ENCODE assay signal across 26 cellular contexts in the genomic region with DNA sequence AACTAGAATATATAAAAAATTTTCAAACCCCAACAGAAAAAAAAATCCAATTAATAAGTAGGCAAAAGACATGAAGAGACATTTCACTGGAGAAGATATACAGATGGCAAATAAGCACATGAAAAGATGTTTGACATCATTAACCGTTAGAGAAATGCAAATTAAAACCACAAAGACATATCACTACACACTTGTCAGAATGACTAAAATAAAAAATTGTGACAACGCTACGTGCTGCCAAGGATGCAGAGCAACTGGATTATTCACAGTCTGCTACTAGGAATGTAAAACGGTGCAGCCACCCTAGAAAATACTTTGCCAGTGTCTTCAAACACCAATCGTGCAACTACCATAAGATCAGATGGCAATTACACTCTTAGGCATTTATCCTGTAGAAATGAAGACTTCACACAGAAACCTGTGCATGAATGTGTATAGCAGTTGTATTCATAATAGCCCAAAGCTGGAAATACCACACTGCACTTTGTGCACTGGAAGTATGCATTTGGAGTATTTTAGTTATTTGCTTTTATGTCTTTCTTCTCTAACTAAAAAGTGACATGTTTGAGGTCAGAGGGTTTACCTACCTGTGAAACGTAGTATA.
DNase-seq lines count a peak whose midpoint lies in the region; ATAC-seq and TF ChIP-seq lines count a peak whose summit lies in the region.
"Had no signal": no experiment of that assay in that cellular context is flagged by ENCODE, and none has a peak within 500 bp of the region (broad histone marks: within the 10 kb centered on the region; RNA-seq: fewer than 3 reads in every experiment).

No MANE protein-coding gene starts in this region.

- no peak for TF ChIP-seq CTCF in DOHH2 (IDR thresholded peaks at IDR 0.05; ENCODE audit: low read depth, low read length, poor library complexity, severe bottlenecking)
- no peak for TF ChIP-seq CTCF in PC-3 (conservative IDR thresholded peaks at IDR 0.05; ENCODE audit: low read depth, low read length)
- no peak for TF ChIP-seq CTCF in fibroblast of mammary gland (conservative IDR thresholded peaks at IDR 0.05; ENCODE audit: control insufficient read depth, insufficient read depth, low read depth, low read length)
- TF ChIP-seq CTCF in lower lobe of right lung (IDR thresholded peaks at IDR 0.05) = no peak

- H3K27ac ChIP-seq in DOHH2 (ENCODE audit: low read depth, low read length) (peak overlapping the region; percentile 26), PC-3 (ENCODE audit: low read length) (peak overlapping the region; percentile 85), lower lobe of right lung (no peak overlapping the region)
- H3K27ac ChIP-seq: C4-2B, dorsolateral prefrontal cortex, suprapubic skin, upper lobe of right lung had no signal

- CTCF ChIA-PET in PC-3 (lab: Charles Lee) = no interaction called here

- ATAC-seq in HG03439 (IDR thresholded peaks at IDR 0.05; ENCODE audit: unreplicated experiment) (peak; percentile 66), PC-3 (peak; percentile 63), HG03280 (IDR thresholded peaks at IDR 0.05; ENCODE audit: unreplicated experiment) (no peak), lower lobe of right lung (no peak), HG02759 (IDR thresholded peaks at IDR 0.05; ENCODE audit: unreplicated experiment) (no peak)
- ATAC-seq: activated naive CD8-positive, alpha-beta T cell treated with anti-CD3 and anti-CD28 coated beads, Interleukin-2, amount 50 U/mL, for 24 hours; left ventricle myocardium superior; naive thymus-derived CD8-positive, alpha-beta T cell; T-helper 17 cell; upper lobe of right lung had no signal

- H4K20me1 ChIP-seq in DOHH2 (ENCODE audit: control insufficient read depth, insufficient read depth, low read depth, low read length) = no peaks in the 10 kb centered on the region
- H4K20me1 ChIP-seq in PC-3 (ENCODE audit: low read length) = no peaks in the 10 kb centered on the region

- H3F3A ChIP-seq in DOHH2 (ENCODE audit: control insufficient read depth, insufficient read depth) (no peaks in the 10 kb centered on the region), PC-3 (ENCODE audit: low read length, unreplicated experiment) (no peaks in the 10 kb centered on the region)

- intact Hi-C loops in PC-3 (cut with micrococcal nuclease) = loop anchor here (1.0 to 5.0 kb wide), 4 partner anchors 11 to 78 kb away; no protein-coding TSS in a partner anchor
- intact Hi-C loops in lower lobe of right lung (cut with DNase I) = no loop called here

- H3K9me3 ChIP-seq in DOHH2 (ENCODE audit: control insufficient read depth, insufficient read depth, low read length) = no peaks in the 10 kb centered on the region
- no peaks in the 10 kb centered on the region for H3K9me3 ChIP-seq in PC-3 (ENCODE audit: low read length)
- no peaks in the 10 kb centered on the region for H3K9me3 ChIP-seq in lower lobe of right lung
- H3K9me3 ChIP-seq: SK-N-SH, suprapubic skin, upper lobe of right lung had no signal

- peak overlapping the region; percentile 33 for H3K9ac ChIP-seq in PC-3 (ENCODE audit: low read length)
- H3K9ac ChIP-seq: SK-N-SH had no signal

- H3K4me1 ChIP-seq in DOHH2 (ENCODE audit: control insufficient read depth, low read length) (peaks cover 20% of the 10 kb centered on the region), PC-3 (ENCODE audit: insufficient read depth, low read length) (peaks cover 52% of the 10 kb centered on the region), lower lobe of right lung (no peaks in the 10 kb centered on the region)
- H3K4me1 ChIP-seq: upper lobe of right lung had no signal

- H3K4me3 ChIP-seq in DOHH2 (ENCODE audit: low read length) (0 out of 2 replicates have a peak overlapping the region, but pooled peaks have one; percentile 2), PC-3 (ENCODE audit: low read length) (peak overlapping the region; percentile 19), fibroblast of mammary gland (ENCODE audit: control insufficient read depth, low read depth, low read length) (no peak overlapping the region), lower lobe of right lung (no peak overlapping the region)
- H3K4me3 ChIP-seq: dorsolateral prefrontal cortex, suprapubic skin, upper lobe of right lung had no signal

- H2AFZ ChIP-seq in PC-3 (ENCODE audit: low read length) = peak overlapping the region; percentile 39

- H3K4me2 ChIP-seq in DOHH2 (ENCODE audit: low read length) (peak overlapping the region; percentile 39), PC-3 (ENCODE audit: low read length) (peak overlapping the region; percentile 70)
- H3K4me2 ChIP-seq: SK-N-SH had no signal

- no peaks in the 10 kb centered on the region for H3K36me3 ChIP-seq in DOHH2 (ENCODE audit: control insufficient read depth, low read length)
- H3K36me3 ChIP-seq in PC-3 (ENCODE audit: low read depth, low read length) = no peaks in the 10 kb centered on the region
- no peaks in the 10 kb centered on the region for H3K36me3 ChIP-seq in lower lobe of right lung
- H3K36me3 ChIP-seq: suprapubic skin, upper lobe of right lung had no signal

- POLR2A ChIA-PET in PC-3 (lab: Charles Lee; ENCODE audit: unreplicated experiment) = no interaction called here

- DNase-seq in PC-3 (peak; percentile 60), fibroblast of mammary gland (ENCODE audit: low read depth) (peak; percentile 33), T-helper 9 cell (no peak), lower lobe of right lung (no peak)
- DNase-seq: activated CD4-positive, alpha-beta T cell treated with anti-CD3 and anti-CD28 coated beads, Interleukin-2, amount 10 ng/mL, durations not matched to agents 24 days and 14 days; activated gamma-delta T cell treated with Interleukin-2 at 50 U/mL for 16 hours; activated naive CD8-positive, alpha-beta T cell treated with anti-CD3 and anti-CD28 coated beads, Interleukin-2, amount 50 U/mL, for 24 hours; activated T-cell treated with anti-CD3 and anti-CD28 coated beads, Interleukin-2, amount 50 U/mL, for 24 hours; dorsolateral prefrontal cortex; glutamatergic neuron; HFFc6; islet precursor cell; left ventricle myocardium superior; naive thymus-derived CD8-positive, alpha-beta T cell; NCI-H2081; nucleus accumbens; SK-N-SH; stimulated activated naive CD4-positive, alpha-beta T cell; T-helper 17 cell; upper lobe of right lung had no signal

- BruUV-seq in PC-3 (replicated peaks; lab: Mats Ljungman, UMichigan) = no TSS peak

- H3K79me2 ChIP-seq in DOHH2 (ENCODE audit: control insufficient read depth, low read length) = no peaks in the 10 kb centered on the region
- H3K79me2 ChIP-seq in PC-3 (ENCODE audit: low read length) = no peaks in the 10 kb centered on the region

- no peaks in the 10 kb centered on the region for H3K27me3 ChIP-seq in DOHH2 (ENCODE audit: control insufficient read depth, low read length)
- H3K27me3 ChIP-seq in PC-3 (ENCODE audit: low read length) = no peaks in the 10 kb centered on the region
- H3K27me3 ChIP-seq in lower lobe of right lung (ENCODE audit: low read depth) = no peaks in the 10 kb centered on the region
- H3K27me3 ChIP-seq: suprapubic skin, upper lobe of right lung had no signal

- no peaks in the 10 kb centered on the region for H3K9me2 ChIP-seq in DOHH2 (replicated peaks; ENCODE audit: control insufficient read depth, low read length)
- no peaks in the 10 kb centered on the region for H3K9me2 ChIP-seq in PC-3 (replicated peaks; ENCODE audit: low read length)
- H3K9me2 ChIP-seq: SK-N-SH had no signal

Comparison
In these comparisons a context has a peak if more than half of its experiments do, and no peak if none do; other contexts are left out.
1. H3K4me3 ChIP-seq: peak in DOHH2 (single experiment) and PC-3 (single experiment); none in fibroblast of mammary gland (single experiment) and lower lobe of right lung (single experiment).
2. ATAC-seq: peak in HG03439 (single experiment) and PC-3 (single experiment); none in HG03280 (single experiment), lower lobe of right lung (0 of 2) and HG02759 (single experiment).
3. DNase-seq: peak in PC-3 (single experiment) and fibroblast of mammary gland (single experiment); none in T-helper 9 cell (single experiment) and lower lobe of right lung (single experiment).